ENCODE assay signal across 8 cellular contexts in genomic region chr6:159761873-159762680, GRCh38. TPM values are rescaled to one million over a fixed set of nuclear protein-coding genes. Genes with fewer than 3 reads are reported as not detected.
DNase-seq lines count a peak whose midpoint lies in the region; ATAC-seq and TF ChIP-seq lines count a peak whose summit lies in the region.

ACAT2 (plus strand) TSS chr6:159762045; CDS start chr6:159762088, 43 bp downstream.

- H3F3A ChIP-seq in Loucy (ENCODE audit: low read depth) = no peaks in the 10 kb centered on the region

- peaks cover 62% of the 10 kb centered on the region for H3K79me2 ChIP-seq in Loucy (ENCODE audit: insufficient read depth, low read length)

- peaks cover 25% of the 10 kb centered on the region for H3K4me1 Mint-ChIP-seq in activated T-helper 17 cell treated with anti-CD3 and anti-CD28 coated beads, Interleukin-2, amount 50 U/mL, for 72 hours
- peaks cover 23 to 49% (median 34%) of the 10 kb centered on the region in 7 donors for H3K4me1 Mint-ChIP-seq in naive thymus-derived CD4-positive, alpha-beta T cell
- H3K4me1 Mint-ChIP-seq in stimulated activated memory B cell treated with anti-CD40 and anti-IgM and Interleukin-4, amounts not matched to agents 10 μg/mL and 1 μg/mL and 100 μg/mL, for 72 hours = peaks cover 30% of the 10 kb centered on the region

- H3K27me3 ChIP-seq in H7 (ENCODE audit: control insufficient read depth, insufficient read depth, low read length) (no peaks in the 10 kb centered on the region), Loucy (ENCODE audit: insufficient read depth, low read length, poor library complexity, severe bottlenecking) (no peaks in the 10 kb centered on the region), RWPE2 (ENCODE audit: insufficient read depth, poor library complexity, severe bottlenecking) (no peaks in the 10 kb centered on the region)
- no peaks in the 10 kb centered on the region for H3K27me3 ChIP-seq in naive thymus-derived CD4-positive, alpha-beta T cell (ENCODE audit: control insufficient read depth in 2 of 2, insufficient read depth in 2 of 2, low read length in 2 of 2)

- CTCF ChIA-PET in naive thymus-derived CD4-positive, alpha-beta T cell (lab: Charles Lee) = interaction anchor here (1.4 to 1.8 kb wide), 2 partner anchors 27 to 36 kb away, joined by 6 to 7 read pairs; partner anchors contain the start of genes MRPL18, TCP1 and WTAP

- ATAC-seq in RWPE2 (ENCODE audit: low read depth) = peak; percentile 94
- ATAC-seq in activated T-helper 17 cell treated with anti-CD3 and anti-CD28 coated beads, Interleukin-2, amount 50 U/mL, for 72 hours (replicated peaks) = peak; percentile 98
- peak; percentile 94 for ATAC-seq in naive thymus-derived CD4-positive, alpha-beta T cell
- peak; percentile 99 for ATAC-seq in stimulated activated memory B cell treated with anti-CD40 and anti-IgM and Interleukin-4, amounts not matched to agents 10 μg/mL and 1 μg/mL and 100 μg/mL, for 72 hours

- H3K9me2 ChIP-seq in Loucy (replicated peaks; ENCODE audit: low read depth, low read length) = no peaks in the 10 kb centered on the region

- H3K4me3 Mint-ChIP-seq in activated T-helper 17 cell treated with anti-CD3 and anti-CD28 coated beads, Interleukin-2, amount 50 U/mL, for 72 hours = peak within 1 kb of the TSS; percentile 90
- H3K4me3 Mint-ChIP-seq in naive thymus-derived CD4-positive, alpha-beta T cell = peak within 1 kb of the TSS; percentile 84 to 97 (median 94)
- H3K4me3 Mint-ChIP-seq in stimulated activated memory B cell treated with anti-CD40 and anti-IgM and Interleukin-4, amounts not matched to agents 10 μg/mL and 1 μg/mL and 100 μg/mL, for 72 hours = peak within 1 kb of the TSS; percentile 96

- no peaks in the 10 kb centered on the region for H3K9me3 ChIP-seq in Loucy (ENCODE audit: insufficient read depth, low read depth, low read length)
- H3K9me3 ChIP-seq in RWPE2 (ENCODE audit: severe bottlenecking) = no peaks in the 10 kb centered on the region
- no peaks in the 10 kb centered on the region for H3K9me3 ChIP-seq in naive thymus-derived CD4-positive, alpha-beta T cell (ENCODE audit: control insufficient read depth in 2 of 3, low read length in 3 of 3)

- H3K4me1 ChIP-seq in Loucy (ENCODE audit: insufficient read depth, low read length, poor library complexity, severe bottlenecking) (peaks cover 27% of the 10 kb centered on the region), RWPE2 (ENCODE audit: insufficient read depth, poor library complexity, severe bottlenecking) (peaks cover 20% of the 10 kb centered on the region)
- peaks cover 6 to 15% of the 10 kb centered on the region in 2 donors for H3K4me1 ChIP-seq in naive thymus-derived CD4-positive, alpha-beta T cell (ENCODE audit: control insufficient read depth in 2 of 2, insufficient read depth in 2 of 2, low read length in 2 of 2)

- peak within 1 kb of the TSS; percentile 94 for H3K27ac Mint-ChIP-seq in activated T-helper 17 cell treated with anti-CD3 and anti-CD28 coated beads, Interleukin-2, amount 50 U/mL, for 72 hours
- H3K27ac Mint-ChIP-seq in naive thymus-derived CD4-positive, alpha-beta T cell = peak within 1 kb of the TSS; percentile 93 to 99 (median 97)
- H3K27ac Mint-ChIP-seq in stimulated activated memory B cell treated with anti-CD40 and anti-IgM and Interleukin-4, amounts not matched to agents 10 μg/mL and 1 μg/mL and 100 μg/mL, for 72 hours = peak within 1 kb of the TSS; percentile 98

- H3K4me3 ChIP-seq in H7 (ENCODE audit: insufficient read depth, low read depth, low read length) (peak within 1 kb of the TSS; percentile 98), Loucy (ENCODE audit: low read length, poor library complexity, severe bottlenecking) (peak within 1 kb of the TSS; percentile 94), RWPE2 (ENCODE audit: severe bottlenecking) (peak within 1 kb of the TSS; percentile 65)
- peak within 1 kb of the TSS; percentile 99 for H3K4me3 ChIP-seq in naive thymus-derived CD4-positive, alpha-beta T cell (ENCODE audit: low read length)

- TF ChIP-seq CTCF in Loucy (conservative IDR thresholded peaks at IDR 0.05; ENCODE audit: low read length) (no peak), RWPE2 (IDR thresholded peaks at IDR 0.05; ENCODE audit: poor library complexity, severe bottlenecking) (no peak)

- intact Hi-C loops in naive thymus-derived CD4-positive, alpha-beta T cell (cut with micrococcal nuclease) = loop anchor here (1.0 to 5.0 kb wide), 5 partner anchors 27 to 1595 kb away; partner anchors contain the start of genes SOD2 (in 2 of the 2), TCP1 (in 2 of the 2), WTAP (in 2 of the 2) and GTF2H5 (in 1 of the 2)

- peaks cover 90% of the 10 kb centered on the region for H3K36me3 Mint-ChIP-seq in activated T-helper 17 cell treated with anti-CD3 and anti-CD28 coated beads, Interleukin-2, amount 50 U/mL, for 72 hours (ENCODE audit: low read depth)
- peaks cover 4 to 26% (median 15%) of the 10 kb centered on the region in 5 donors for H3K36me3 Mint-ChIP-seq in naive thymus-derived CD4-positive, alpha-beta T cell
- peaks cover 39% of the 10 kb centered on the region for H3K36me3 Mint-ChIP-seq in stimulated activated memory B cell treated with anti-CD40 and anti-IgM and Interleukin-4, amounts not matched to agents 10 μg/mL and 1 μg/mL and 100 μg/mL, for 72 hours

- peaks cover 5% of the 10 kb centered on the region for H4K20me1 ChIP-seq in Loucy (ENCODE audit: insufficient read depth, low read length, poor library complexity, severe bottlenecking)

- H2AFZ ChIP-seq in Loucy (ENCODE audit: low read length) = peak within 1 kb of the TSS; percentile 93

- H3K4me2 ChIP-seq in Loucy (ENCODE audit: low read depth, low read length, poor library complexity, severe bottlenecking) = peak within 1 kb of the TSS; percentile 97

- no peaks in the 10 kb centered on the region for H3K9me3 Mint-ChIP-seq in activated T-helper 17 cell treated with anti-CD3 and anti-CD28 coated beads, Interleukin-2, amount 50 U/mL, for 72 hours
- no peaks in the 10 kb centered on the region for H3K9me3 Mint-ChIP-seq in naive thymus-derived CD4-positive, alpha-beta T cell
- no peaks in the 10 kb centered on the region for H3K9me3 Mint-ChIP-seq in stimulated activated memory B cell treated with anti-CD40 and anti-IgM and Interleukin-4, amounts not matched to agents 10 μg/mL and 1 μg/mL and 100 μg/mL, for 72 hours

- DNase-seq in ELR (ENCODE audit: low read depth) = peak; percentile 96
- DNase-seq in H7 = peak; percentile 99
- peak; percentile 97 for DNase-seq in RWPE2 (ENCODE audit: low spot score)
- peak; percentile 94 for DNase-seq in fibroblast of gingiva (ENCODE audit: low read depth)
- peak; percentile 89 to 95 (median 93) for DNase-seq in naive thymus-derived CD4-positive, alpha-beta T cell

- H3K27me3 Mint-ChIP-seq in activated T-helper 17 cell treated with anti-CD3 and anti-CD28 coated beads, Interleukin-2, amount 50 U/mL, for 72 hours = no peaks in the 10 kb centered on the region
- no peaks in the 10 kb centered on the region for H3K27me3 Mint-ChIP-seq in naive thymus-derived CD4-positive, alpha-beta T cell
- no peaks in the 10 kb centered on the region for H3K27me3 Mint-ChIP-seq in stimulated activated memory B cell treated with anti-CD40 and anti-IgM and Interleukin-4, amounts not matched to agents 10 μg/mL and 1 μg/mL and 100 μg/mL, for 72 hours

- H3K27ac ChIP-seq in RWPE2 (ENCODE audit: poor library complexity, severe bottlenecking) = peak within 1 kb of the TSS; percentile 91
- peak within 1 kb of the TSS; percentile 98 for H3K27ac ChIP-seq in naive thymus-derived CD4-positive, alpha-beta T cell (ENCODE audit: low read depth, low read length)

- POLR2A ChIA-PET in naive thymus-derived CD4-positive, alpha-beta T cell (lab: Charles Lee) = interaction anchor here (0.7 to 8.3 kb wide), 14 partner anchors 10 to 220 kb away, joined by 3 to 101 read pairs (median 6); partner anchors contain the start of genes MRPL18, SOD2, TCP1 and WTAP

- H3K36me3 ChIP-seq in H7 (replicated peaks; ENCODE audit: control insufficient read depth, insufficient read depth, low read length) (peaks cover 23% of the 10 kb centered on the region), Loucy (ENCODE audit: insufficient read depth, low read length) (peaks cover 25% of the 10 kb centered on the region; the same call in 1 of the 2 replicates), RWPE2 (ENCODE audit: low read depth) (peaks cover 53% of the 10 kb centered on the region)
- peaks cover 0 to 31% (median under 1%) of the 10 kb centered on the region in 3 experiments for H3K36me3 ChIP-seq in naive thymus-derived CD4-positive, alpha-beta T cell (ENCODE audit: control insufficient read depth in 2 of 3, insufficient read depth in 3 of 3, low read length in 3 of 3)

- H3K9ac ChIP-seq in Loucy (ENCODE audit: low read depth, low read length, poor library complexity, severe bottlenecking) = peak within 1 kb of the TSS; percentile 96

RNA-seq across cellular contexts. Expression of gene ACAT2, which starts in this region (rescaled TPM):
- total RNA-seq in H7 (2014; rRNA removed; shearing (Covaris generic)) = 73.0 and 108 TPM in 2 replicates
- 10 to 100 TPM; 66.2 to 90.3 TPM for total RNA-seq in activated T-helper 17 cell treated with anti-CD3 and anti-CD28 coated beads, Interleukin-2, amount 50 U/mL, for 72 hours
- 10 to 100 TPM; 18.5 to 53.9 (median 28.0) TPM for total RNA-seq in naive thymus-derived CD4-positive, alpha-beta T cell
- polyA plus RNA-seq in naive thymus-derived CD4-positive, alpha-beta T cell = 10 to 100 TPM; 29.1 to 43.1 TPM

Comparison
In these comparisons a context has a peak if more than half of its experiments do, and no peak if none do; other contexts are left out.
1. Peak in every context shown above with its lines: DNase-seq, ATAC-seq, H3K4me3 ChIP-seq and H3K27ac ChIP-seq.